ENCODE assay signal across 1 cellular context in genomic region chr2:95333888-95334338, GRCh38.
TF ChIP-seq lines count a peak whose summit lies in the region.

No MANE protein-coding gene starts in this region.

TF ChIP-seq in HEK293, 187 proteins besides CTCF, POLR2A, EP300 and RAD21 (continued from another document):
- no peak for TF ChIP-seq ZNF148 (tag by site-specific recombination; IDR thresholded peaks at IDR 0.05; ENCODE audit: borderline replicate concordance)
- TF ChIP-seq ZNF530 (tag by site-specific recombination; IDR thresholded peaks at IDR 0.05; ENCODE audit: low read depth): no peak
- TF ChIP-seq ZNF398 (tag by site-specific recombination; IDR thresholded peaks at IDR 0.05): no peak
- TF ChIP-seq ZNF792 (tag by site-specific recombination; IDR thresholded peaks at IDR 0.05): 0 out of 2 replicates have a peak, but pooled peaks have one; percentile 61
- no peak for TF ChIP-seq ZNF155 (tag by site-specific recombination; IDR thresholded peaks at IDR 0.05)
- TF ChIP-seq ZNF114 (tag by site-specific recombination; IDR thresholded peaks at IDR 0.05): no peak
- TF ChIP-seq BCL11B (tag by site-specific recombination; IDR thresholded peaks at IDR 0.05; ENCODE audit: low read depth): no peak
- TF ChIP-seq ZNF624 (tag by site-specific recombination; IDR thresholded peaks at IDR 0.05): no peak
- no peak for TF ChIP-seq ZNF426 (tag by site-specific recombination; IDR thresholded peaks at IDR 0.05)
- TF ChIP-seq ZNF747 (tag by site-specific recombination; IDR thresholded peaks at IDR 0.05): no peak
- TF ChIP-seq KLF16 (tag by site-specific recombination; IDR thresholded peaks at IDR 0.05): no peak
- peak; percentile 86 for TF ChIP-seq ZNF843 (tag by site-specific recombination; IDR thresholded peaks at IDR 0.05)
- TF ChIP-seq ZNF701 (tag by site-specific recombination; IDR thresholded peaks at IDR 0.05): no peak
- TF ChIP-seq ZSCAN18 (tag by site-specific recombination; IDR thresholded peaks at IDR 0.05): no peak
- no peak for TF ChIP-seq ZNF544 (tag by site-specific recombination; IDR thresholded peaks at IDR 0.05)
- no peak for TF ChIP-seq ZNF37A (tag by site-specific recombination; IDR thresholded peaks at IDR 0.05)
- TF ChIP-seq OVOL3 (tag by site-specific recombination; IDR thresholded peaks at IDR 0.05): no peak
- TF ChIP-seq ZNF140 (tag by site-specific recombination; IDR thresholded peaks at IDR 0.05): no peak
- TF ChIP-seq ZNF350 (tag by site-specific recombination; IDR thresholded peaks at IDR 0.05): no peak
- no peak for TF ChIP-seq ZNF76 (tag by site-specific recombination; IDR thresholded peaks at IDR 0.05; ENCODE audit: borderline replicate concordance, low read depth)
- no peak for TF ChIP-seq ZFP41 (tag by site-specific recombination; IDR thresholded peaks at IDR 0.05; ENCODE audit: borderline replicate concordance)
- TF ChIP-seq ZNF571 (tag by site-specific recombination; IDR thresholded peaks at IDR 0.05): no peak
- TF ChIP-seq TRIM28 (IDR thresholded peaks at IDR 0.05; ENCODE audit: borderline replicate concordance, low read length): no peak
- no peak for TF ChIP-seq PRDM2 (tag by site-specific recombination; IDR thresholded peaks at IDR 0.05; ENCODE audit: borderline replicate concordance)
- no peak for TF ChIP-seq ZBTB21 (tag by site-specific recombination; IDR thresholded peaks at IDR 0.05)
- no peak for TF ChIP-seq ZNF248 (tag by site-specific recombination; IDR thresholded peaks at IDR 0.05)
- peak; percentile 88 for TF ChIP-seq ZNF423 (tag by site-specific recombination; IDR thresholded peaks at IDR 0.05)
- TF ChIP-seq ZNF146 (tag by site-specific recombination; IDR thresholded peaks at IDR 0.05): no peak
- no peak for TF ChIP-seq ZNF133 (tag by site-specific recombination; IDR thresholded peaks at IDR 0.05)
- TF ChIP-seq ZNF561 (tag by site-specific recombination; IDR thresholded peaks at IDR 0.05; ENCODE audit: borderline replicate concordance): no peak; the same call in 1 of the 2 replicates
- TF ChIP-seq ZFP37 (tag by site-specific recombination; IDR thresholded peaks at IDR 0.05): no peak
- TF ChIP-seq ZNF2 (tag by site-specific recombination; IDR thresholded peaks at IDR 0.05): no peak
- TF ChIP-seq ZBTB17 (tag by site-specific recombination; IDR thresholded peaks at IDR 0.05): peak; percentile 80
- no peak for TF ChIP-seq ZNF202 (tag by site-specific recombination; IDR thresholded peaks at IDR 0.05; ENCODE audit: borderline replicate concordance)
- no peak for TF ChIP-seq ZFHX2 (tag by site-specific recombination; conservative IDR thresholded peaks at IDR 0.05)
- TF ChIP-seq OSR2 (tag by site-specific recombination; IDR thresholded peaks at IDR 0.05): peak; percentile 46; the same call in 1 of the 2 replicates
- peak; percentile 43; the same call in 1 of the 2 replicates for TF ChIP-seq ZBTB8A (tag by site-specific recombination; IDR thresholded peaks at IDR 0.05)
- no peak for TF ChIP-seq ZNF704 (tag by site-specific recombination; IDR thresholded peaks at IDR 0.05)
- TF ChIP-seq ZNF18 (tag by site-specific recombination; IDR thresholded peaks at IDR 0.05): 0 out of 2 replicates have a peak, but pooled peaks have one; percentile 49
- TF ChIP-seq PRDM1 (tag by site-specific recombination; IDR thresholded peaks at IDR 0.05): no peak
- no peak for TF ChIP-seq GFI1B (tag by site-specific recombination; IDR thresholded peaks at IDR 0.05)
- no peak for TF ChIP-seq ZNF585B (tag by site-specific recombination; IDR thresholded peaks at IDR 0.05)
- no peak for TF ChIP-seq ZNF221 (tag by site-specific recombination; IDR thresholded peaks at IDR 0.05; ENCODE audit: borderline replicate concordance)
- no peak for TF ChIP-seq ELK4 (IDR thresholded peaks at IDR 0.05; ENCODE audit: borderline replicate concordance, low read depth, low read length)
- TF ChIP-seq ZNF629 (tag by site-specific recombination; IDR thresholded peaks at IDR 0.05): peak; percentile 90
- no peak for TF ChIP-seq BCL6B (tag by site-specific recombination; IDR thresholded peaks at IDR 0.05)
- TF ChIP-seq ZBTB44 (tag by site-specific recombination; IDR thresholded peaks at IDR 0.05): no peak; the same call in 1 of the 2 replicates
- TF ChIP-seq ZNF610 (tag by site-specific recombination; IDR thresholded peaks at IDR 0.05; ENCODE audit: borderline replicate concordance): no peak
